Comparison of ENCODE assay signal across 16 cellular contexts in genomic region chr7:113799896-113800295, GRCh38.
A peak's percentile ranks its signal among the peaks of the same experiment; 100 is the strongest.
DNase-seq lines count a peak whose midpoint lies in the region; ATAC-seq, FAIRE-seq and TF ChIP-seq lines count a peak whose summit lies in the region.
"Had no signal": no experiment of that assay in that cellular context is flagged by ENCODE, and none has a peak within 500 bp of the region (broad histone marks: within the 10 kb centered on the region; RNA-seq: fewer than 3 reads in every experiment).

No MANE protein-coding gene starts in this region.

- H3K9me3 Mint-ChIP-seq in activated naive CD4-positive, alpha-beta T cell treated with anti-CD3 and anti-CD28 coated beads, Interleukin-2, amount 50 U/mL, for 72 hours = no peaks in the 10 kb centered on the region
- H3K9me3 Mint-ChIP-seq: activated CD4-positive, alpha-beta memory T cell treated with anti-CD3 and anti-CD28 coated beads for 36 hours had no signal

- FAIRE-seq in pancreas (lab: Jason Lieb, UNC) = no peak
- FAIRE-seq: endothelial cell of umbilical vein had no signal

- H3K9me3 ChIP-seq in pancreas (no peaks in the 10 kb centered on the region), left ventricle myocardium inferior (replicated peaks) (no peaks in the 10 kb centered on the region)
- H3K9me3 ChIP-seq: thoracic aorta had no signal

- ATAC-seq in HG02759 (IDR thresholded peaks at IDR 0.05; ENCODE audit: unreplicated experiment) = peak; percentile 96
- peak; percentile 95 for ATAC-seq in HG03469 (IDR thresholded peaks at IDR 0.05; ENCODE audit: unreplicated experiment)
- peak in 3 of 4 donors; percentile 17 to 88 (median 84) for ATAC-seq in pancreas
- ATAC-seq in activated naive CD4-positive, alpha-beta T cell treated with anti-CD3 and anti-CD28 coated beads, Interleukin-2, amount 50 U/mL, for 72 hours = no peak

- no peaks in the 10 kb centered on the region for H3K36me3 Mint-ChIP-seq in activated naive CD4-positive, alpha-beta T cell treated with anti-CD3 and anti-CD28 coated beads, Interleukin-2, amount 50 U/mL, for 72 hours
- H3K36me3 Mint-ChIP-seq: activated CD4-positive, alpha-beta memory T cell treated with anti-CD3 and anti-CD28 coated beads for 36 hours had no signal

- no peak overlapping the region for H3K27ac ChIP-seq in pancreas
- H3K27ac ChIP-seq in left ventricle myocardium inferior (replicated peaks) = no peak overlapping the region
- H3K27ac ChIP-seq: 22Rv1, thoracic aorta had no signal

- no peaks in the 10 kb centered on the region for H3K27me3 ChIP-seq in pancreas
- no peaks in the 10 kb centered on the region for H3K27me3 ChIP-seq in left ventricle myocardium inferior (ENCODE audit: low read depth)

- TF ChIP-seq CTCF in pancreas (IDR thresholded peaks at IDR 0.05) (no peak), left ventricle myocardium inferior (IDR thresholded peaks at IDR 0.05; ENCODE audit: borderline replicate concordance) (no peak)

- WGBS in pancreas, 2 donors = 30 to 35% methylated on average over 3 of the region's 3 CpGs

- H3K36me3 ChIP-seq in pancreas (no peaks in the 10 kb centered on the region), left ventricle myocardium inferior (no peaks in the 10 kb centered on the region)
- H3K36me3 ChIP-seq: thoracic aorta had no signal

- DNase-seq in NCI-H1436 (lab: John Stamatoyannopoulos, UW) = peak; percentile 5
- DNase-seq in NCI-H1436 treated with DMSO at 0.1 percent for 48 hours (lab: John Stamatoyannopoulos, UW) = no peak
- no peak for DNase-seq in pancreas
- no peak for DNase-seq in stimulated activated naive CD4-positive, alpha-beta T cell (lab: John Stamatoyannopoulos, UW)
- no peak for DNase-seq in left ventricle myocardium inferior
- no peak for DNase-seq in activated naive CD4-positive, alpha-beta T cell treated with anti-CD3 and anti-CD28 coated beads, Interleukin-2, amount 50 U/mL, for 72 hours (ENCODE audit: low spot score in 2 of 2)
- DNase-seq: activated CD4-positive, alpha-beta memory T cell treated with anti-CD3 and anti-CD28 coated beads for 36 hours; GDM1; immature natural killer cell; NCI-H146; stimulated activated CD4-positive, alpha-beta T cell treated with anti-CD3 and anti-CD28 coated beads, Interleukin-4, amount 100 ng/mL, for 1 hour had no signal

- intact Hi-C loops in pancreas (cut with DNase I) = no loop called here
- intact Hi-C loops in left ventricle myocardium inferior (cut with micrococcal nuclease) = no loop called here

- no peak overlapping the region for H3K4me3 ChIP-seq in pancreas
- H3K4me3 ChIP-seq in left ventricle myocardium inferior = no peak overlapping the region
- H3K4me3 ChIP-seq: thoracic aorta had no signal

- H3K27ac Mint-ChIP-seq in activated naive CD4-positive, alpha-beta T cell treated with anti-CD3 and anti-CD28 coated beads, Interleukin-2, amount 50 U/mL, for 72 hours = no peak overlapping the region
- H3K27ac Mint-ChIP-seq: activated CD4-positive, alpha-beta memory T cell treated with anti-CD3 and anti-CD28 coated beads for 36 hours; immature natural killer cell had no signal

- H3K4me1 ChIP-seq in pancreas = no peaks in the 10 kb centered on the region
- H3K4me1 ChIP-seq in left ventricle myocardium inferior = no peaks in the 10 kb centered on the region

Comparison
In these comparisons a context has a peak if more than half of its experiments do, and no peak if none do; other contexts are left out.
1. ATAC-seq: peak in HG02759 (single experiment), HG03469 (single experiment) and pancreas (3 of 4); none in activated naive CD4-positive, alpha-beta T cell treated with anti-CD3 and anti-CD28 coated beads, Interleukin-2, amount 50 U/mL, for 72 hours (0 of 2).